ENCODE assay signal across 8 cellular contexts in the genomic region with DNA sequence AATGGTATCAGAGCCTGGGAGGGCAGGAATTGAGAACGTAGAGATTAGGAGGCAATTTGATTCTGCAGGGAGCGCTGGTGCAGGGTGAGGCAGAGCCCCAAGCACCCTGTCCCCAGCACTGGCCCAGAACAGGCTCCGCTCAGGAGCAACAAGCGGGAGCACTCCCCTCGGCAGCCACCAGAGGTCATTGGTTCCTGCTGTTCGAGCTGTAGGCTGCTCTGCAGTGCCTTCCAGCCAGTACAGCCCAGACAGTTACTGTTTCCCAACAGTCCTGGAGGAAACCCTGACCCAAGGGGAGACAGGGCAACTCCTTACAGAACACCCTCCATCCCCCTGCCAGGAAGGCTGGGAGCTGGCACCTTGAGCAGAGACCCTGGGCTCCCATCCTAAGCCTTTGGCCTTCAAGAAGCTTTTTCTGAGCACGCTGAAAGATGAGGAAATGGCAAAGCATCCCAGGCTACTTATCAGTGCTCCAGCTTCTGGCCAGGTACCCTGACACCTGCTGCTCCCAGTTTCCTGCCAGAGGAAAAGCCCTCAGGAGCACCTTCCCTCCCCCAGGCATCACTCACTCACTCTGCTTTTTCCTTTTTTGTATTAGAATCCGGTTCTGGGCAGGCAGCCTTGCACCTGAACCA.
DNase-seq lines count a peak whose midpoint lies in the region; ATAC-seq, FAIRE-seq and TF ChIP-seq lines count a peak whose summit lies in the region.

No MANE protein-coding gene starts in this region.

- H3K4me3 ChIP-seq in tibial artery = no peak overlapping the region

- no peak for TF ChIP-seq EP300 in Ishikawa (IDR thresholded peaks at IDR 0.05; ENCODE audit: borderline replicate concordance)

- peaks cover 0 to 30% (median 17%) of the 10 kb centered on the region in 4 donors for H3K4me1 ChIP-seq in tibial artery

- DNase-seq in D341Med (ENCODE audit: low spot score) (peak; percentile 90), RCC 7860 (ENCODE audit: low spot score) (peak; percentile 61), activated T-helper 1 cell treated with Interleukin-2 at 50 U/mL for 16 hours (ENCODE audit: low read depth) (peak; percentile 42), fibroblast of the conjunctiva (ENCODE audit: low read depth) (peak; percentile 68), omental fat pad (ENCODE audit: low spot score) (peak; percentile 48), tibial artery (peak; percentile 68 to 81)

- no peaks in the 10 kb centered on the region for H3K36me3 ChIP-seq in tibial artery

- peak; percentile 89 for TF ChIP-seq RAD21 in Ishikawa (IDR thresholded peaks at IDR 0.05; ENCODE audit: low read depth)

- ATAC-seq in GM21381 (IDR thresholded peaks at IDR 0.05; ENCODE audit: unreplicated experiment) = peak; percentile 75
- peak; percentile 81 for ATAC-seq in omental fat pad (ENCODE audit: low FRiP score)

- no peaks in the 10 kb centered on the region for H3K27me3 ChIP-seq in tibial artery

- no peak overlapping the region for H3K27ac ChIP-seq in tibial artery

- no peaks in the 10 kb centered on the region for H3K9me3 ChIP-seq in tibial artery

- intact Hi-C loops in tibial artery (cut with DNase I; ENCODE audit: low total_unique reads) = loop anchor here (5.0 kb wide), 3 partner anchors 105 to 505 kb away; no protein-coding TSS in a partner anchor

- TF ChIP-seq CTCF in omental fat pad (IDR thresholded peaks at IDR 0.05) (peak in 1 of 3 donors; percentile 54), tibial artery (IDR thresholded peaks at IDR 0.05) (peak; percentile 79 to 91)

- no peak for FAIRE-seq in RCC 7860 (lab: Jason Lieb, UNC)

TF ChIP-seq in Ishikawa, 13 proteins besides CTCF, POLR2A, EP300 and RAD21:
- no peak for TF ChIP-seq FOXM1 (IDR thresholded peaks at IDR 0.05; ENCODE audit: borderline replicate concordance, low read depth)
- TF ChIP-seq, protein P1, sequence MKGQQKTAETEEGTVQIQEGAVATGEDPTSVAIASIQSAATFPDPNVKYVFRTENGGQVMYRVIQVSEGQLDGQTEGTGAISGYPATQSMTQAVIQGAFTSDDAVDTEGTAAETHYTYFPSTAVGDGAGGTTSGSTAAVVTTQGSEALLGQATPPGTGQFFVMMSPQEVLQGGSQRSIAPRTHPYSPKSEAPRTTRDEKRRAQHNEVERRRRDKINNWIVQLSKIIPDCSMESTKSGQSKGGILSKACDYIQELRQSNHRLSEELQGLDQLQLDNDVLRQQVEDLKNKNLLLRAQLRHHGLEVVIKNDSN (IDR thresholded peaks at IDR 0.05) = no peak
- no peak for TF ChIP-seq TAF1 (IDR thresholded peaks at IDR 0.05; ENCODE audit: low read depth)
- TF ChIP-seq TCF12 (IDR thresholded peaks at IDR 0.05; ENCODE audit: low read depth) = no peak
- TF ChIP-seq CEBPB (IDR thresholded peaks at IDR 0.05) = no peak
- TF ChIP-seq, protein P2, sequence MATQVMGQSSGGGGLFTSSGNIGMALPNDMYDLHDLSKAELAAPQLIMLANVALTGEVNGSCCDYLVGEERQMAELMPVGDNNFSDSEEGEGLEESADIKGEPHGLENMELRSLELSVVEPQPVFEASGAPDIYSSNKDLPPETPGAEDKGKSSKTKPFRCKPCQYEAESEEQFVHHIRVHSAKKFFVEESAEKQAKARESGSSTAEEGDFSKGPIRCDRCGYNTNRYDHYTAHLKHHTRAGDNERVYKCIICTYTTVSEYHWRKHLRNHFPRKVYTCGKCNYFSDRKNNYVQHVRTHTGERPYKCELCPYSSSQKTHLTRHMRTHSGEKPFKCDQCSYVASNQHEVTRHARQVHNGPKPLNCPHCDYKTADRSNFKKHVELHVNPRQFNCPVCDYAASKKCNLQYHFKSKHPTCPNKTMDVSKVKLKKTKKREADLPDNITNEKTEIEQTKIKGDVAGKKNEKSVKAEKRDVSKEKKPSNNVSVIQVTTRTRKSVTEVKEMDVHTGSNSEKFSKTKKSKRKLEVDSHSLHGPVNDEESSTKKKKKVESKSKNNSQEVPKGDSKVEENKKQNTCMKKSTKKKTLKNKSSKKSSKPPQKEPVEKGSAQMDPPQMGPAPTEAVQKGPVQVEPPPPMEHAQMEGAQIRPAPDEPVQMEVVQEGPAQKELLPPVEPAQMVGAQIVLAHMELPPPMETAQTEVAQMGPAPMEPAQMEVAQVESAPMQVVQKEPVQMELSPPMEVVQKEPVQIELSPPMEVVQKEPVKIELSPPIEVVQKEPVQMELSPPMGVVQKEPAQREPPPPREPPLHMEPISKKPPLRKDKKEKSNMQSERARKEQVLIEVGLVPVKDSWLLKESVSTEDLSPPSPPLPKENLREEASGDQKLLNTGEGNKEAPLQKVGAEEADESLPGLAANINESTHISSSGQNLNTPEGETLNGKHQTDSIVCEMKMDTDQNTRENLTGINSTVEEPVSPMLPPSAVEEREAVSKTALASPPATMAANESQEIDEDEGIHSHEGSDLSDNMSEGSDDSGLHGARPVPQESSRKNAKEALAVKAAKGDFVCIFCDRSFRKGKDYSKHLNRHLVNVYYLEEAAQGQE (IDR thresholded peaks at IDR 0.05; ENCODE audit: low read depth) = no peak
- TF ChIP-seq EGR1 (IDR thresholded peaks at IDR 0.05) = no peak
- TF ChIP-seq, protein P3, sequence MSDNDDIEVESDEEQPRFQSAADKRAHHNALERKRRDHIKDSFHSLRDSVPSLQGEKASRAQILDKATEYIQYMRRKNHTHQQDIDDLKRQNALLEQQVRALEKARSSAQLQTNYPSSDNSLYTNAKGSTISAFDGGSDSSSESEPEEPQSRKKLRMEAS (IDR thresholded peaks at IDR 0.05) = no peak
- TF ChIP-seq NFIC (IDR thresholded peaks at IDR 0.05) = no peak
- no peak for TF ChIP-seq ZBTB7A (IDR thresholded peaks at IDR 0.05; ENCODE audit: low read depth)
- TF ChIP-seq YY1 (IDR thresholded peaks at IDR 0.05; ENCODE audit: low read depth) = no peak
- TF ChIP-seq TEAD4 (IDR thresholded peaks at IDR 0.05) = no peak
- no peak for TF ChIP-seq CREB1 (IDR thresholded peaks at IDR 0.05; ENCODE audit: low read depth)
